In the genomic region with DNA sequence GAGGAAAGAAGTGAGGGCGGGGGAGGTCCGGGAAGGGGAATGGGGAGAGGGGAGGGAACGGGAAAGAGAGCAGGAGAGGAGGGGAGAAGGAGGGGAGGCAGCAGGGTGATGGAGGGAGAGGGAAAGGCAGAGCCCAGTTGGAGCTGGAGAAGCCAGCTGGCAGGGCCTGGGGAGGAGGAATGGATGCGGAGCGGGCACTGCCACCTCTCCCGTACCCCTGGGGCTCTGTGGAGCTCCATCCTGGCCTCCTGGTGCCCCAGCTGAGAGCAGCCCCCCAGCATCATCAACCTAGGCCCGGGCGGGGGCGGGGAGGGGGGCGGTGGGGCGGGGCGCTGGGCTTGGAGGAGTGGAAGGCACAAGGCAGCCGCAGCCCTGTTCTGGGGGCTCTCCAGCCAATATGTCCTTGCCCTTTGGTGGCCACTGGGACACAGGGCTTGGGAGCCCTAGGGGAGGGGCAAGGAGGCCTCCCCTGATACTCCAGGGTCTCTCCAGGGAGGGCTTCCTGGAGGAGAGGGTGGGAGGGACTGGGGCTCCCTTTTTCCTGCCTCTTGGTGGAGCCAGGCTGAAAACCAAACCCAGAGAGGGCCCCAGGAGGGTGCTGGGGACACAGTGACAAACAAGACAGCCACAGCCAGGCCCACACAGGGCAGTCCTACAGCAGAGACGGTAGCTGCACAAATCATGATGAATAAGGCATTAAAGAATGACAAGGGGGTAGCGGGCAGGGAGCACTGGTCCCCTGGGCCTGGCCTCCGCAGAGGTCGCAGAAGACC, we compare ENCODE assay signal across 8 cellular contexts.
A peak's percentile ranks its signal among the peaks of the same experiment; 100 is the strongest.
DNase-seq lines count a peak whose midpoint lies in the region; TF ChIP-seq lines count a peak whose summit lies in the region.

No MANE protein-coding gene starts in this region.

- H3K27ac ChIP-seq in SJCRH30 (peak overlapping the region; percentile 62), esophagus muscularis mucosa (replicated peaks in 1 of 4) (peak overlapping the region; percentile 97 to 100 (median 98))

- no peaks in the 10 kb centered on the region for H3K9me3 Mint-ChIP-seq in nephron

- H3K27me3 Mint-ChIP-seq in nephron (ENCODE audit: low read depth) = peaks cover under 1% of the 10 kb centered on the region

- WGBS in esophagus muscularis mucosa = 11% methylated on average over 10 of the region's 17 CpGs

- H3K4me3 Mint-ChIP-seq in nephron = peak overlapping the region; percentile 88 to 97 (median 89)

- DNase-seq in NCI-H345 (lab: John Stamatoyannopoulos, UW) (peak; percentile 35), NCI-H345 treated with DMSO at 0.1 percent for 48 hours (lab: John Stamatoyannopoulos, UW; ENCODE audit: unreplicated experiment) (no peak), SJCRH30 (no peak), esophagus muscularis mucosa (ENCODE audit: extremely low spot score) (no peak), putamen (ENCODE audit: low spot score) (no peak), HT-29 (ENCODE audit: low spot score) (no peak), NCI-H1930 (lab: John Stamatoyannopoulos, UW) (no peak)

- no peak for TF ChIP-seq EP300 in esophagus muscularis mucosa (IDR thresholded peaks at IDR 0.05)

- H3K4me1 ChIP-seq in SJCRH30 = peaks cover 15% of the 10 kb centered on the region
- H3K4me1 ChIP-seq in esophagus muscularis mucosa = peaks cover 55 to 93% (median 89%) of the 10 kb centered on the region in 4 donors

- H3K27me3 ChIP-seq in SJCRH30 = no peaks in the 10 kb centered on the region
- H3K27me3 ChIP-seq in esophagus muscularis mucosa = no peaks in the 10 kb centered on the region

- peak overlapping the region; percentile 56 for H3K4me3 ChIP-seq in SJCRH30
- H3K4me3 ChIP-seq in esophagus muscularis mucosa = peak overlapping the region; percentile 64 to 71 (median 66)

- peaks cover 70% of the 10 kb centered on the region for H3K4me1 Mint-ChIP-seq in nephron

- H3K9me3 ChIP-seq in SJCRH30 (replicated peaks) = no peaks in the 10 kb centered on the region
- H3K9me3 ChIP-seq in esophagus muscularis mucosa = no peaks in the 10 kb centered on the region

- intact Hi-C loops in esophagus muscularis mucosa (cut with DNase I) = loop anchor here (5.0 kb wide), 2 partner anchors 85 to 165 kb away; no protein-coding TSS in a partner anchor

- H3K36me3 Mint-ChIP-seq in nephron (ENCODE audit: low read depth) = no peaks in the 10 kb centered on the region

- TF ChIP-seq POLR2A in esophagus muscularis mucosa (IDR thresholded peaks at IDR 0.05; ENCODE audit: low read depth) = no peak

- TF ChIP-seq CTCF in esophagus muscularis mucosa (IDR thresholded peaks at IDR 0.05) (no peak), nephron (IDR thresholded peaks at IDR 0.05; ENCODE audit: unreplicated experiment in 3 of 3) (no peak)

- H3K27ac Mint-ChIP-seq in nephron = peak overlapping the region; percentile 96 to 100 (median 98)

- H3K36me3 ChIP-seq in SJCRH30 (no peaks in the 10 kb centered on the region), esophagus muscularis mucosa (peaks cover 0 to 16% (median 8%) of the 10 kb centered on the region in 4 donors)
